In genomic region chr15:40909662-40910625, GRCh38 we compare ENCODE assay signal across 14 cellular contexts. TPM values are rescaled to one million over a fixed set of nuclear protein-coding genes. Genes with fewer than 3 reads are reported as not detected.
DNase-seq lines count a peak whose midpoint lies in the region; ATAC-seq and TF ChIP-seq lines count a peak whose summit lies in the region.
"Had no signal": no experiment of that assay in that cellular context is flagged by ENCODE, and none has a peak within 500 bp of the region (broad histone marks: within the 10 kb centered on the region; RNA-seq: fewer than 3 reads in every experiment).

No MANE protein-coding gene starts in this region.

- H3K27ac ChIP-seq in psoas muscle: no peak overlapping the region
- H3K27ac ChIP-seq in suprapubic skin: no peak overlapping the region
- no peak overlapping the region for H3K27ac ChIP-seq in Peyer's patch
- H3K27ac ChIP-seq: colonic mucosa had no signal

- ATAC-seq in psoas muscle: peak; percentile 53 to 72 (median 64)
- ATAC-seq in GM18505 (IDR thresholded peaks at IDR 0.05; ENCODE audit: unreplicated experiment): no peak
- ATAC-seq: mucosa of descending colon; stimulated activated naive B cell treated with anti-CD40 and anti-IgM and Interleukin-4, amounts not matched to agents 10 μg/mL and 1 μg/mL and 100 μg/mL, for 72 hours had no signal

- TF ChIP-seq POLR2A in GM18505 (IDR thresholded peaks at IDR 0.05; ENCODE audit: borderline replicate concordance, extremely low read depth, insufficient read depth, insufficient read length) (no peak), suprapubic skin (IDR thresholded peaks at IDR 0.05) (no peak), Peyer's patch (IDR thresholded peaks at IDR 0.05) (no peak)

- H3K4me3 ChIP-seq in psoas muscle (no peak overlapping the region), suprapubic skin (no peak overlapping the region), Peyer's patch (no peak overlapping the region)
- H3K4me3 ChIP-seq: colonic mucosa, mucosa of descending colon had no signal

- TF ChIP-seq EP300 in suprapubic skin (IDR thresholded peaks at IDR 0.05): no peak

- WGBS in psoas muscle, 3 donors: 25 to 29% (median 29%) methylated on average over 17 of the region's 17 CpGs
- 68% methylated on average over 14 of the region's 17 CpGs for WGBS in suprapubic skin

- peaks cover 48% of the 10 kb centered on the region for H3K4me1 ChIP-seq in psoas muscle
- peaks cover 30% of the 10 kb centered on the region for H3K4me1 ChIP-seq in suprapubic skin
- H3K4me1 ChIP-seq in Peyer's patch: peaks cover 0 to 51% (median 15%) of the 10 kb centered on the region in 4 donors

- H3K36me3 ChIP-seq in psoas muscle (ENCODE audit: insufficient read depth in 1 of 2, low read depth in 1 of 2): peaks cover 0 to under 1% of the 10 kb centered on the region in 2 donors
- no peaks in the 10 kb centered on the region for H3K36me3 ChIP-seq in suprapubic skin
- H3K36me3 ChIP-seq in Peyer's patch: no peaks in the 10 kb centered on the region
- H3K36me3 ChIP-seq: colonic mucosa had no signal

- H3K9me3 ChIP-seq in psoas muscle (no peaks in the 10 kb centered on the region), suprapubic skin (no peaks in the 10 kb centered on the region), Peyer's patch (no peaks in the 10 kb centered on the region)
- H3K9me3 ChIP-seq: colonic mucosa, mucosa of descending colon had no signal

- TF ChIP-seq CTCF in psoas muscle (IDR thresholded peaks at IDR 0.05) (no peak), suprapubic skin (IDR thresholded peaks at IDR 0.05) (no peak), Peyer's patch (IDR thresholded peaks at IDR 0.05) (no peak)

- H3K27me3 ChIP-seq in psoas muscle (ENCODE audit: insufficient read depth in 3 of 3, low read length in 2 of 3) (no peaks in the 10 kb centered on the region), suprapubic skin (no peaks in the 10 kb centered on the region), Peyer's patch (no peaks in the 10 kb centered on the region)
- H3K27me3 ChIP-seq: colonic mucosa had no signal

- intact Hi-C loops in psoas muscle (cut with DNase I): loop anchor here (5.0 to 10.0 kb wide), 5 partner anchors 32 to 322 kb away; partner anchors contain the start of genes CHP1 (in 1 of the 2), EXD1 (in 1 of the 2) and INO80 (in 1 of the 2)

- DNase-seq in EH (ENCODE audit: low read depth): peak; percentile 82
- peak; percentile 61 for DNase-seq in NOMO-1 treated with DMSO at 0.1 percent for 48 hours (lab: John Stamatoyannopoulos, UW; ENCODE audit: unreplicated experiment)
- DNase-seq in fibroblast of peridontal ligament (ENCODE audit: extremely low read depth): peak; percentile 79
- peak; percentile 75 to 89 for DNase-seq in psoas muscle
- no peak for DNase-seq in suprapubic skin (ENCODE audit: low spot score in 2 of 2)
- no peak for DNase-seq in Peyer's patch
- no peak for DNase-seq in stimulated activated CD4-positive, alpha-beta T cell treated with anti-CD3 and anti-CD28 coated beads, Interleukin-4, amount 100 ng/mL, for 1 hour
- DNase-seq: colonic mucosa; H7; NCI-H1105; stimulated activated naive B cell treated with anti-CD40 and anti-IgM and Interleukin-4, amounts not matched to agents 10 μg/mL and 1 μg/mL and 100 μg/mL, for 72 hours had no signal

RNA-seq across cellular contexts. Expression of gene VPS18, which starts 15.7 kb away (rescaled TPM):
- total RNA-seq in psoas muscle (10 to 100 TPM in 3 of 4 donors, 1 to 10 TPM in 1; 8.1 to 20.5 (median 16.3) TPM), suprapubic skin (10 to 100 TPM; 15.0 to 24.9 (median 19.7) TPM), Peyer's patch (10 to 100 TPM; 15.7 to 26.8 (median 23.8) TPM)
- polyA plus RNA-seq in psoas muscle: 10 to 100 TPM in 2 of 3 donors, 1 to 10 TPM in 1; 8.4 to 16.9 (median 12.3) TPM

RNA-seq across cellular contexts. Expression of gene DLL4, which starts 19.2 kb away (rescaled TPM):
- 10 to 100 TPM in 1 of 4 donors, 1 to 10 TPM in 3; 7.2 to 13.1 (median 9.2) TPM for total RNA-seq in psoas muscle
- polyA plus RNA-seq in psoas muscle: 1 to 10 TPM; 4.0 to 6.1 (median 6.0) TPM
- 1 to 10 TPM in 3 of 4 donors, under 1 TPM in 1; 0.47 to 5.3 (median 2.6) TPM for total RNA-seq in suprapubic skin
- total RNA-seq in Peyer's patch: 10 to 100 TPM in 3 of 4 donors, 1 to 10 TPM in 1; 7.8 to 15.3 (median 12.3) TPM
- total RNA-seq: Daoy, H7 had no signal

RNA-seq across cellular contexts. Expression of gene RHOV, which starts 35.9 kb away (rescaled TPM):
- not detected for total RNA-seq in psoas muscle
- polyA plus RNA-seq in psoas muscle: under 1 TPM in 2 of 3 donors, not detected in 1; 0.10 to 0.23 TPM
- total RNA-seq in suprapubic skin: 10 to 100 TPM; 46.9 to 96.3 (median 79.7) TPM
- 1 to 10 TPM in 1 of 4 donors, under 1 TPM in 2, not detected in 1; 0.67 to 1.6 (median 0.88) TPM for total RNA-seq in Peyer's patch

RNA-seq across cellular contexts. Expression of gene CHAC1, which starts 43.3 kb away (rescaled TPM):
- 100 to 1,000 TPM in 2 of 4 donors, 10 to 100 TPM in 1, 1 to 10 TPM in 1; 3.7 to 243 (median 96.3) TPM for total RNA-seq in psoas muscle
- 100 to 1,000 TPM in 1 of 3 donors, 10 to 100 TPM in 2; 14.0 to 129 (median 49.0) TPM for polyA plus RNA-seq in psoas muscle
- 1 to 10 TPM in 3 of 4 donors, not detected in 1; 2.6 to 10.0 (median 3.3) TPM for total RNA-seq in suprapubic skin
- 1 to 10 TPM in 1 of 4 donors, not detected in 3; 2.4 TPM for total RNA-seq in Peyer's patch

Comparison
In these comparisons a context has a peak if more than half of its experiments do, and no peak if none do; other contexts are left out.
1. DNase-seq: peak in EH (single experiment), NOMO-1 treated with DMSO at 0.1 percent for 48 hours (single experiment), fibroblast of peridontal ligament (single experiment) and psoas muscle (2 of 2); none in suprapubic skin (0 of 2), Peyer's patch (0 of 3) and stimulated activated CD4-positive, alpha-beta T cell treated with anti-CD3 and anti-CD28 coated beads, Interleukin-4, amount 100 ng/mL, for 1 hour (single experiment).
2. RNA of gene RHOV, which starts 35.9 kb away (total RNA-seq): 46.9 to 96.3 TPM in suprapubic skin; 0.67 to 1.6 TPM in Peyer's patch and not detected in psoas muscle; every median in the first group is over 10 times any median in the second.